In the genomic region with DNA sequence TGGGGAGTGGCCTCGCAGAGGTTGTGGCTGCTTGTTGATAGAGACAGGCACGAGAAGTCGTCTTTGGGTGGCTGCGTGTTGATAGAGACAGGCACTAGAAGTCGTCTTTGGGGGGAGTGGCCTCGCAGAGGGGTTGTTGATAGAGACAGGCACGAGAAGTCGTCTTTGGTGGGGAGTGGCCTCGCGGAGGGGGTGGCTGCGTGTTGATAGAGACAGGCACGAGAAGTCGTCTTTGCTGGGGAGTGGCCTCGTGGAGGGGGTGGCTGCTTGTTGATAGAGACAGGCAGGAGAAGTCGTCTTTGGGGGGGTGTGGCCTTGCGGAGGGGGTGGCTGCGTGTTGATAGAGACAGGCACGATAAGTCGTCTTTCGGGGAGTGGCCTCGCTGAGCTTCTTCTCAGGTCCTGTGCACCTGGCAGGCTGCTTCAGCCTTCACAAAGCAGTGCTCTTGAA, we compare ENCODE assay signal across 8 cellular contexts.
DNase-seq lines count a peak whose midpoint lies in the region; ATAC-seq and TF ChIP-seq lines count a peak whose summit lies in the region.

No MANE protein-coding gene starts in this region.

- TF ChIP-seq EP300 in gastroesophageal sphincter (IDR thresholded peaks at IDR 0.05): no peak

- H3K4me1 ChIP-seq in gastroesophageal sphincter: peaks cover 0 to 26% (median 0%) of the 10 kb centered on the region in 3 donors

- WGBS in gastroesophageal sphincter (ENCODE audit: low coverage in 1 of 2), 2 donors: 2 to 22% methylated on average over 9 to 19 of the region's 21 CpGs

- no peak for TF ChIP-seq CTCF in WI38 (IDR thresholded peaks at IDR 0.05; ENCODE audit: low read depth, low read length)
- no peak for TF ChIP-seq CTCF in gastroesophageal sphincter (IDR thresholded peaks at IDR 0.05)

- no peak for ATAC-seq in gastroesophageal sphincter

- DNase-seq in NCI-H345 (lab: John Stamatoyannopoulos, UW) (peak; percentile 29), NCI-H345 treated with DMSO at 0.1 percent for 48 hours (lab: John Stamatoyannopoulos, UW; ENCODE audit: unreplicated experiment) (no peak), NCI-H1417 treated with DMSO at 0.1 percent for 48 hours (lab: John Stamatoyannopoulos, UW) (no peak), OCI-M1 (lab: John Stamatoyannopoulos, UW) (no peak), foreskin melanocyte (no peak)

- no peak overlapping the region for H3K27ac ChIP-seq in gastroesophageal sphincter
- no peak overlapping the region for H3K27ac ChIP-seq in skin epidermis

- no peaks in the 10 kb centered on the region for H3K9me3 ChIP-seq in gastroesophageal sphincter

- TF ChIP-seq POLR2A in gastroesophageal sphincter (IDR thresholded peaks at IDR 0.05): no peak

- H3K4me3 ChIP-seq in WI38 (ENCODE audit: low read depth, low read length) (peak overlapping the region; percentile 53), gastroesophageal sphincter (peak overlapping the region; percentile 35 to 43), skin epidermis (peak overlapping the region in 6 of 7 experiments; percentile 15 to 35 (median 18))

- no peaks in the 10 kb centered on the region for H3K27me3 ChIP-seq in gastroesophageal sphincter

- no peaks in the 10 kb centered on the region for H3K36me3 ChIP-seq in gastroesophageal sphincter
